Comparison of ENCODE assay signal across 14 cellular contexts in genomic region chr14:35940291-35940690, GRCh38.
DNase-seq lines count a peak whose midpoint lies in the region; ATAC-seq and TF ChIP-seq lines count a peak whose summit lies in the region.
"Had no signal": no experiment of that assay in that cellular context is flagged by ENCODE, and none has a peak within 500 bp of the region (broad histone marks: within the 10 kb centered on the region; RNA-seq: fewer than 3 reads in every experiment).

No MANE protein-coding gene starts in this region.

- no peaks in the 10 kb centered on the region for H3K36me3 ChIP-seq in DND-41 (ENCODE audit: insufficient read depth, low read length)
- H3K36me3 ChIP-seq: esophagus muscularis mucosa, thoracic aorta had no signal

- H3K4me3 ChIP-seq in DND-41 (ENCODE audit: low read depth in 1 of 2, low read length in 2 of 2): peak overlapping the region; percentile 15 to 52; a peak in 3 of 4 replicates
- H3K4me3 ChIP-seq: lung, smooth muscle cell, thoracic aorta had no signal

- H3K9ac ChIP-seq in DND-41 (ENCODE audit: low read depth, low read length): peak overlapping the region; percentile 46

- no peaks in the 10 kb centered on the region for H3K4me1 Mint-ChIP-seq in central memory CD8-positive, alpha-beta T cell

- H3K4me3 Mint-ChIP-seq in central memory CD8-positive, alpha-beta T cell: peak overlapping the region; percentile 13
- H3K4me3 Mint-ChIP-seq: activated naive CD4-positive, alpha-beta T cell treated with anti-CD3 and anti-CD28 coated beads, Interleukin-2, amount 50 U/mL, for 24 hours had no signal

- ATAC-seq in DND-41 (ENCODE audit: insufficient read depth, low read depth) (peak; percentile 97), GM19463 (IDR thresholded peaks at IDR 0.05; ENCODE audit: unreplicated experiment) (peak; percentile 95), HG03565 (IDR thresholded peaks at IDR 0.05; ENCODE audit: unreplicated experiment) (peak; percentile 37), GM21367 (IDR thresholded peaks at IDR 0.05; ENCODE audit: unreplicated experiment) (no peak)
- ATAC-seq in central memory CD8-positive, alpha-beta T cell (replicated peaks; ENCODE audit: extremely low read depth, poor library complexity, severe bottlenecking): no peak

- H3K4me2 ChIP-seq in DND-41 (ENCODE audit: insufficient read depth, low read length): peak overlapping the region; percentile 72
- H3K4me2 ChIP-seq: smooth muscle cell had no signal

- H3K27me3 ChIP-seq in DND-41 (ENCODE audit: insufficient read depth, low read length, poor library complexity): no peaks in the 10 kb centered on the region
- H3K27me3 ChIP-seq: esophagus muscularis mucosa had no signal

- no peaks in the 10 kb centered on the region for H3K79me2 ChIP-seq in DND-41 (ENCODE audit: insufficient read depth, low read length)

- H3K36me3 Mint-ChIP-seq in central memory CD8-positive, alpha-beta T cell (ENCODE audit: insufficient read depth): no peaks in the 10 kb centered on the region
- H3K36me3 Mint-ChIP-seq: activated naive CD4-positive, alpha-beta T cell treated with anti-CD3 and anti-CD28 coated beads, Interleukin-2, amount 50 U/mL, for 24 hours had no signal

- peaks cover 11% of the 10 kb centered on the region for H3K27me3 Mint-ChIP-seq in central memory CD8-positive, alpha-beta T cell

- H3K27ac ChIP-seq in DND-41 (ENCODE audit: low read length): peak overlapping the region; percentile 76
- H3K27ac ChIP-seq: esophagus muscularis mucosa, thoracic aorta had no signal

- H4K20me1 ChIP-seq in DND-41 (ENCODE audit: insufficient read depth, low read length): no peaks in the 10 kb centered on the region

- no peaks in the 10 kb centered on the region for H3K9me3 ChIP-seq in DND-41 (ENCODE audit: insufficient read depth, low read length, severe bottlenecking)
- H3K9me3 ChIP-seq: esophagus muscularis mucosa, thoracic aorta had no signal

- peak; percentile 43 for DNase-seq in DND-41
- DNase-seq in central memory CD8-positive, alpha-beta T cell (ENCODE audit: low spot score in 2 of 2): no peak
- DNase-seq in HK-2 (ENCODE audit: unreplicated experiment): no peak
- DNase-seq in activated naive CD4-positive, alpha-beta T cell treated with anti-CD3 and anti-CD28 coated beads, Interleukin-2, amount 50 U/mL, for 16 hours: no peak
- DNase-seq in activated CD4-positive, alpha-beta T cell treated with anti-CD3 and anti-CD28 coated beads for 4 hours: no peak
- DNase-seq: GF-D8 had no signal

- H3K27ac Mint-ChIP-seq in central memory CD8-positive, alpha-beta T cell (ENCODE audit: low read depth): no peak overlapping the region
- H3K27ac Mint-ChIP-seq: activated naive CD4-positive, alpha-beta T cell treated with anti-CD3 and anti-CD28 coated beads, Interleukin-2, amount 50 U/mL, for 24 hours had no signal

- no peak for TF ChIP-seq CTCF in DND-41 (IDR thresholded peaks at IDR 0.05; ENCODE audit: borderline replicate concordance, extremely low read depth, low read length, poor library complexity, severe bottlenecking)

- peaks cover 21% of the 10 kb centered on the region for H3K4me1 ChIP-seq in DND-41 (ENCODE audit: insufficient read depth, low read length)
- H3K4me1 ChIP-seq: esophagus muscularis mucosa had no signal

- H3K9me3 Mint-ChIP-seq in central memory CD8-positive, alpha-beta T cell: no peaks in the 10 kb centered on the region
- H3K9me3 Mint-ChIP-seq: activated naive CD4-positive, alpha-beta T cell treated with anti-CD3 and anti-CD28 coated beads, Interleukin-2, amount 50 U/mL, for 24 hours had no signal

- H2AFZ ChIP-seq in DND-41 (ENCODE audit: low read depth, low read length): peak overlapping the region; percentile 57

Comparison
In these comparisons a context has a peak if more than half of its experiments do, and no peak if none do; other contexts are left out.
1. ATAC-seq: peak in DND-41 (single experiment), GM19463 (single experiment) and HG03565 (single experiment); none in central memory CD8-positive, alpha-beta T cell (single experiment) and GM21367 (single experiment).